ENCODE assay signal across 12 cellular contexts in the genomic region with DNA sequence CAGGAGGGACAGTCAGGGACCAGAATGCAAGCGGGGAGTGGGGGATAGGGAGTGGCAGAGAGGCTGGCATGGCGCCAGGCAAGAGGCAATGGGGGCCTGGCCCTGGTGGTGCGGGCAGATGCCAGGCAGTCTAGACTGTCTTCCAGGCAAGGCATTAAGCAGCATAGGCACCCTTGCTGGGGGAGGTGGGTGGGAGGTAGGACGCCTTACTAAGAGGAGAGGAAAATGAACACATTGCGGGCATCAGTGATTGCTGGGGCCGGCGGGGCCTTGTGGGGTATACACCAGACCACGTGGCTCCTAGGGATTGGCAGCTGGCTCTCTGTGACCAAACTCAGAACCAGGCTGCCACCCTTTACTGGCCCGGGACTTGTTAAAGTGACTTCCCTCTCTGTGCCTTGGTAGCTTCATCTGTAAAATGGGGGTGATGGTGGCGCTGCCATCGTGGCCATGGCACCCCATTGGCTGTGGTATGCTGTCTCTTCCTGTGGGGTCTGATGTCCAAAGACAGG. TPM values are rescaled to one million over a fixed set of nuclear protein-coding genes. Genes with fewer than 3 reads are reported as not detected.
DNase-seq lines count a peak whose midpoint lies in the region; ATAC-seq and TF ChIP-seq lines count a peak whose summit lies in the region.
"Had no signal": no experiment of that assay in that cellular context is flagged by ENCODE, and none has a peak within 500 bp of the region (broad histone marks: within the 10 kb centered on the region; RNA-seq: fewer than 3 reads in every experiment).

No MANE protein-coding gene starts in this region.

- CTCF ChIA-PET in activated CD8-positive, alpha-beta T cell treated with anti-CD3 and anti-CD28 coated beads, Interleukin-2, amount 10 ng/mL, durations not matched to agents 7 days and 5 days (lab: Charles Lee), result interaction anchor here (1.6 to 3.3 kb wide), 1 partner anchor 47 kb away, joined by 10 to 13 read pairs; a partner anchor contains a TSS

- H3K9ac ChIP-seq in GM23248, result no peak overlapping the region

- no peaks in the 10 kb centered on the region for H3F3A ChIP-seq in GM23248 (ENCODE audit: insufficient read depth)

- WGBS in right lobe of liver (ENCODE audit: insufficient coverage, low coverage, low lambda C conversion rate, missing lambda C conversion rate), result 43% methylated on average over 3 of the region's 11 CpGs
- WGBS in suprapubic skin, result 64% methylated on average over 11 of the region's 11 CpGs
- 59 to 62% methylated on average over 11 of the region's 11 CpGs for WGBS in GM23248 (ENCODE audit: low coverage in 1 of 2, low lambda C conversion rate in 2 of 2, missing lambda C conversion rate in 2 of 2), 2 experiments

- no peaks in the 10 kb centered on the region for H4K20me1 ChIP-seq in GM23248 (ENCODE audit: insufficient read depth)

- H3K4me3 ChIP-seq in right lobe of liver (no peak overlapping the region), suprapubic skin (no peak overlapping the region), GM23248 (no peak overlapping the region)
- H3K4me3 ChIP-seq: SK-N-MC had no signal

- H3K4me1 Mint-ChIP-seq in activated naive CD4-positive, alpha-beta T cell treated with anti-CD3 and anti-CD28 coated beads, Interleukin-2, amount 50 U/mL, for 24 hours, result peaks cover 71% of the 10 kb centered on the region
- peaks cover 68% of the 10 kb centered on the region for H3K4me1 Mint-ChIP-seq in activated CD8-positive, alpha-beta T cell treated with anti-CD3 and anti-CD28 coated beads, Interleukin-2, amount 10 ng/mL, durations not matched to agents 7 days and 5 days (ENCODE audit: low read depth)

- ATAC-seq in activated CD8-positive, alpha-beta T cell treated with anti-CD3 and anti-CD28 coated beads, Interleukin-2, amount 10 ng/mL, durations not matched to agents 7 days and 5 days, result no peak
- ATAC-seq in right lobe of liver, result no peak
- ATAC-seq: sciatic nerve had no signal

- in situ Hi-C loops in GM23248 (cut with MboI), result no loop called here

- H3K27ac ChIP-seq in right lobe of liver, result peak overlapping the region in 2 of 3 donors; percentile 55 to 60
- peak overlapping the region; percentile 28 for H3K27ac ChIP-seq in suprapubic skin
- no peak overlapping the region for H3K27ac ChIP-seq in GM23248
- H3K27ac ChIP-seq: SK-N-MC had no signal

- H3K79me2 ChIP-seq in GM23248 (ENCODE audit: insufficient read depth), result peaks cover 94% of the 10 kb centered on the region

- H3K4me1 ChIP-seq in right lobe of liver (peaks cover 0 to 55% (median 31%) of the 10 kb centered on the region in 4 donors), suprapubic skin (peaks cover 73% of the 10 kb centered on the region), GM23248 (ENCODE audit: insufficient read depth) (peaks cover 18% of the 10 kb centered on the region)

- no peak overlapping the region for H3K4me2 ChIP-seq in GM23248 (ENCODE audit: unreplicated experiment)

- peaks cover 10% of the 10 kb centered on the region for H3K36me3 Mint-ChIP-seq in activated naive CD4-positive, alpha-beta T cell treated with anti-CD3 and anti-CD28 coated beads, Interleukin-2, amount 50 U/mL, for 24 hours
- peaks cover 65% of the 10 kb centered on the region for H3K36me3 Mint-ChIP-seq in activated CD8-positive, alpha-beta T cell treated with anti-CD3 and anti-CD28 coated beads, Interleukin-2, amount 10 ng/mL, durations not matched to agents 7 days and 5 days (ENCODE audit: low read depth)

- peak overlapping the region; percentile 43 for H3K27ac Mint-ChIP-seq in activated naive CD4-positive, alpha-beta T cell treated with anti-CD3 and anti-CD28 coated beads, Interleukin-2, amount 50 U/mL, for 24 hours
- peak overlapping the region; percentile 89 for H3K27ac Mint-ChIP-seq in activated CD8-positive, alpha-beta T cell treated with anti-CD3 and anti-CD28 coated beads, Interleukin-2, amount 10 ng/mL, durations not matched to agents 7 days and 5 days

- no peak overlapping the region for H3K4me3 Mint-ChIP-seq in activated naive CD4-positive, alpha-beta T cell treated with anti-CD3 and anti-CD28 coated beads, Interleukin-2, amount 50 U/mL, for 24 hours
- peak overlapping the region; percentile 5 for H3K4me3 Mint-ChIP-seq in activated CD8-positive, alpha-beta T cell treated with anti-CD3 and anti-CD28 coated beads, Interleukin-2, amount 10 ng/mL, durations not matched to agents 7 days and 5 days

- intact Hi-C loops in right lobe of liver (cut with DNase I), result loop anchor here in 1 of 2 donors (10.0 kb wide), 2 partner anchors 49 to 101 kb away; a partner anchor contains a TSS

- H3K9me3 Mint-ChIP-seq in activated naive CD4-positive, alpha-beta T cell treated with anti-CD3 and anti-CD28 coated beads, Interleukin-2, amount 50 U/mL, for 24 hours, result no peaks in the 10 kb centered on the region
- peaks cover 3% of the 10 kb centered on the region for H3K9me3 Mint-ChIP-seq in activated CD8-positive, alpha-beta T cell treated with anti-CD3 and anti-CD28 coated beads, Interleukin-2, amount 10 ng/mL, durations not matched to agents 7 days and 5 days (ENCODE audit: insufficient read depth)

- no peak overlapping the region for H2AFZ ChIP-seq in GM23248

- TF ChIP-seq CTCF in right lobe of liver (IDR thresholded peaks at IDR 0.05), result no peak
- TF ChIP-seq CTCF in suprapubic skin (IDR thresholded peaks at IDR 0.05), result no peak

- no peaks in the 10 kb centered on the region for H3K27me3 Mint-ChIP-seq in activated naive CD4-positive, alpha-beta T cell treated with anti-CD3 and anti-CD28 coated beads, Interleukin-2, amount 50 U/mL, for 24 hours
- H3K27me3 Mint-ChIP-seq in activated CD8-positive, alpha-beta T cell treated with anti-CD3 and anti-CD28 coated beads, Interleukin-2, amount 10 ng/mL, durations not matched to agents 7 days and 5 days (ENCODE audit: low read depth), result no peaks in the 10 kb centered on the region

- TF ChIP-seq POLR2A in right lobe of liver (IDR thresholded peaks at IDR 0.05), result no peak
- TF ChIP-seq POLR2A in suprapubic skin (IDR thresholded peaks at IDR 0.05), result no peak

- H3K9me3 ChIP-seq in right lobe of liver (no peaks in the 10 kb centered on the region), suprapubic skin (no peaks in the 10 kb centered on the region), GM23248 (ENCODE audit: low read depth) (no peaks in the 10 kb centered on the region)

- H3K36me3 ChIP-seq in right lobe of liver (peaks cover 0 to 10% (median 4%) of the 10 kb centered on the region in 4 donors), suprapubic skin (peaks cover 19% of the 10 kb centered on the region), GM23248 (ENCODE audit: low read depth) (0 out of 2 replicates have a peak, but pooled peaks cover 6% of the 10 kb centered on the region)

- no peak for TF ChIP-seq EP300 in suprapubic skin (IDR thresholded peaks at IDR 0.05)

- H3K27me3 ChIP-seq in right lobe of liver (no peaks in the 10 kb centered on the region), suprapubic skin (no peaks in the 10 kb centered on the region), GM23248 (replicated peaks; ENCODE audit: insufficient read depth) (no peaks in the 10 kb centered on the region)

- H3K9me2 ChIP-seq in GM23248 (ENCODE audit: insufficient read depth), result no peaks in the 10 kb centered on the region

- POLR2A ChIA-PET in activated CD8-positive, alpha-beta T cell treated with anti-CD3 and anti-CD28 coated beads, Interleukin-2, amount 10 ng/mL, durations not matched to agents 7 days and 5 days (lab: Charles Lee), result interaction anchor here (1.0 kb wide), 1 partner anchor 59 kb away, joined by 3 read pairs; no protein-coding TSS in a partner anchor

- DNase-seq in activated naive CD4-positive, alpha-beta T cell treated with Interleukin-2 at 50 U/mL for 16 hours, result no peak
- no peak for DNase-seq in activated CD8-positive, alpha-beta T cell treated with anti-CD3 and anti-CD28 coated beads, Interleukin-2, amount 10 ng/mL, durations not matched to agents 7 days and 5 days
- no peak for DNase-seq in right lobe of liver
- DNase-seq in suprapubic skin (ENCODE audit: low spot score in 2 of 2), result no peak
- DNase-seq in NCI-H2081 treated with DMSO at 0.1 percent for 48 hours (lab: John Stamatoyannopoulos, UW), result no peak
- no peak for DNase-seq in NCI-H187 treated with DMSO at 0.1 percent for 48 hours (lab: John Stamatoyannopoulos, UW)
- DNase-seq in GM23248, result no peak
- DNase-seq: foreskin fibroblast, NCI-H510A treated with DMSO at 0.1 percent for 48 hours had no signal

RNA-seq across cellular contexts. Expression of a gene that starts 46.0 kb away (rescaled TPM):
- 100 to 1,000 TPM; 239 to 240 TPM for total RNA-seq in activated CD8-positive, alpha-beta T cell treated with anti-CD3 and anti-CD28 coated beads, Interleukin-2, amount 10 ng/mL, durations not matched to agents 7 days and 5 days
- total RNA-seq in right lobe of liver (10 to 100 TPM; 54.0 to 86.9 (median 68.3) TPM), suprapubic skin (100 to 1,000 TPM; 135 to 322 (median 173) TPM)
- total RNA-seq in GM23248 (2014; rRNA removed; shearing (Covaris generic)), result 47.2 and 48.9 TPM in 2 replicates
- 58.7 and 60.5 TPM in 2 replicates for polyA plus RNA-seq in GM23248 (2016; fragmentation: Nextera tagmentation; extraction: Ambion mirVana)
